ENCODE assay signal across 8 cellular contexts in the genomic region with DNA sequence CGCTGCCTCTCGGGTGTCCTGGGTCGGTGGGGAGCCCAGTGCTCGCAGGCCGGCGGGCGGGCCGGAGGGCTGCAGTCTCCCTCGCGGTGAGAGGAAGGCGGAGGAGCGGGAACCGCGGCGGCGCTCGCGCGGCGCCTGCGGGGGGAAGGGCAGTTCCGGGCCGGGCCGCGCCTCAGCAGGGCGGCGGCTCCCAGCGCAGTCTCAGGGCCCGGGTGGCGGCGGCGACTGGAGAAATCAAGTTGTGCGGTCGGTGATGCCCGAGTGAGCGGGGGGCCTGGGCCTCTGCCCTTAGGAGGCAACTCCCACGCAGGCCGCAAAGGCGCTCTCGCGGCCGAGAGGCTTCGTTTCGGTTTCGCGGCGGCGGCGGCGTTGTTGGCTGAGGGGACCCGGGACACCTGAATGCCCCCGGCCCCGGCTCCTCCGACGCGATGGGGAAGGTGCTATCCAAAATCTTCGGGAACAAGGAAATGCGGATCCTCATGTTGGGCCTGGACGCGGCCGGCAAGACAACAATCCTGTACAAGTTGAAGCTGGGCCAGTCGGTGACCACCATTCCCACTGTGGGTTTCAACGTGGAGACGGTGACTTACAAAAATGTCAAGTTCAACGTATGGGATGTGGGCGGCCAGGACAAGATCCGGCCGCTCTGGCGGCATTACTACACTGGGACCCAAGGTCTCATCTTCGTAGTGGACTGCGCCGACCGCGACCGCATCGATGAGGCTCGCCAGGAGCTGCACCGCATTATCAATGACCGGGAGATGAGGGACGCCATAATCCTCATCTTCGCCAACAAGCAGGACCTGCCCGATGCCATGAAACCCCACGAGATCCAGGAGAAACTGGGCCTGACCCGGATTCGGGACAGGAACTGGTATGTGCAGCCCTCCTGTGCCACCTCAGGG. TPM values are rescaled to one million over a fixed set of nuclear protein-coding genes. Genes with fewer than 3 reads are reported as not detected.
A peak's percentile ranks its signal among the peaks of the same experiment; 100 is the strongest.
DNase-seq lines count a peak whose midpoint lies in the region; ATAC-seq and TF ChIP-seq lines count a peak whose summit lies in the region.

No MANE protein-coding gene starts in this region.

- H3K27ac Mint-ChIP-seq in activated naive CD4-positive, alpha-beta T cell treated with anti-CD3 and anti-CD28 coated beads, Interleukin-2, amount 50 U/mL, for 72 hours = peak overlapping the region; percentile 100

- H3K4me1 ChIP-seq in SJCRH30 = peaks cover 5% of the 10 kb centered on the region; the same call in 1 of the 2 replicates
- H3K4me1 ChIP-seq in gastrocnemius medialis = peaks cover 47 to 54% of the 10 kb centered on the region in 2 donors

- POLR2A ChIA-PET in AG04450 (lab: Yijun Ruan, JAX) = interaction anchor here (0.6 to 1.6 kb wide), 7 partner anchors 12 to 345 kb away, joined by 3 to 13 read pairs (median 4); no protein-coding TSS in a partner anchor

- ATAC-seq in GM18870 (IDR thresholded peaks at IDR 0.05; ENCODE audit: unreplicated experiment) = peak; percentile 22
- peak; percentile 28 for ATAC-seq in HG03108 (IDR thresholded peaks at IDR 0.05; ENCODE audit: unreplicated experiment)
- ATAC-seq in activated naive CD4-positive, alpha-beta T cell treated with anti-CD3 and anti-CD28 coated beads, Interleukin-2, amount 50 U/mL, for 72 hours = peak; percentile 40 to 63
- ATAC-seq in left ventricle myocardium superior = peak; percentile 76
- peak; percentile 50 to 65 for ATAC-seq in gastrocnemius medialis

- intact Hi-C loops in left ventricle myocardium superior (cut with micrococcal nuclease) = no loop called here
- intact Hi-C loops in gastrocnemius medialis (cut with DNase I; ENCODE audit: low total_unique reads) = loop anchor here (1.0 to 2.0 kb wide), 3 partner anchors 41 to 337 kb away; partner anchors contain the start of genes NEMF and SOS2

- H3K36me3 ChIP-seq in SJCRH30 = peaks cover 22% of the 10 kb centered on the region
- H3K36me3 ChIP-seq in gastrocnemius medialis = peaks cover 0 to 19% of the 10 kb centered on the region in 2 donors

- peaks cover 64 to 69% of the 10 kb centered on the region in 2 donors for H3K36me3 Mint-ChIP-seq in activated naive CD4-positive, alpha-beta T cell treated with anti-CD3 and anti-CD28 coated beads, Interleukin-2, amount 50 U/mL, for 72 hours

- CTCF ChIA-PET in AG04450 (lab: Charles Lee) = interaction anchor here (0.8 to 1.5 kb wide), 3 partner anchors 29 to 109 kb away, joined by 3 to 4 read pairs (median 4); no protein-coding TSS in a partner anchor

- H3K27me3 ChIP-seq in AG04450 (ENCODE audit: control insufficient read depth, insufficient read depth, low read length) (no peaks in the 10 kb centered on the region), SJCRH30 (no peaks in the 10 kb centered on the region), gastrocnemius medialis (no peaks in the 10 kb centered on the region)

- H3K27ac ChIP-seq in AG04450 (ENCODE audit: low read depth, low read length) (peak overlapping the region; percentile 94), SJCRH30 (peak overlapping the region; percentile 90), gastrocnemius medialis (peak overlapping the region; percentile 96 to 100 (median 98))

- no peak for TF ChIP-seq CTCF in AG04450 (IDR thresholded peaks at IDR 0.05; ENCODE audit: low read depth, low read length)
- TF ChIP-seq CTCF in gastrocnemius medialis (IDR thresholded peaks at IDR 0.05 in 4 of 5, conservative IDR thresholded peaks at IDR 0.05 in 1 of 5) = no peak

- H3K9me3 ChIP-seq in AG04450 (ENCODE audit: control insufficient read depth, insufficient read depth, low read length) (no peaks in the 10 kb centered on the region; the same call in 1 of the 2 replicates), SJCRH30 (replicated peaks) (no peaks in the 10 kb centered on the region), gastrocnemius medialis (no peaks in the 10 kb centered on the region)

- in situ Hi-C loops in gastrocnemius medialis (cut with MboI; ENCODE audit: low sequenced_read_pairs in 4 of 4) = loop anchor here in 1 of 4 donors (10.0 kb wide), 1 partner anchor 111 kb away; no protein-coding TSS in a partner anchor

- TF ChIP-seq POLR2A in gastrocnemius medialis (IDR thresholded peaks at IDR 0.05) = no peak

- DNase-seq in AG04450 (ENCODE audit: low read depth, low spot score) (no peak), SJCRH30 (peak; percentile 12 to 25), left ventricle myocardium superior (peak; percentile 77), gastrocnemius medialis (peak; percentile 27 to 46), NCI-H2107 treated with DMSO at 0.1 percent for 48 hours (lab: John Stamatoyannopoulos, UW; ENCODE audit: unreplicated experiment) (no peak)
- DNase-seq in activated naive CD4-positive, alpha-beta T cell treated with anti-CD3 and anti-CD28 coated beads, Interleukin-2, amount 50 U/mL, for 72 hours (ENCODE audit: low spot score in 2 of 2) = peak; percentile 71 to 92

- H3K9me3 Mint-ChIP-seq in activated naive CD4-positive, alpha-beta T cell treated with anti-CD3 and anti-CD28 coated beads, Interleukin-2, amount 50 U/mL, for 72 hours = no peaks in the 10 kb centered on the region

- H3K4me3 ChIP-seq in AG04450 (ENCODE audit: low read depth, low read length) = peak overlapping the region; percentile 95
- peak overlapping the region; percentile 93 for H3K4me3 ChIP-seq in SJCRH30
- peak overlapping the region; percentile 66 to 93 (median 89) for H3K4me3 ChIP-seq in gastrocnemius medialis

RNA-seq across cellular contexts. Expression of gene ARF6, which starts 0.7 kb away (rescaled TPM):
- polyA plus RNA-seq in AG04450 (2011; rRNA removed) = 27.1 and 28.0 TPM in 2 replicates
- 26.8 and 28.1 TPM in 2 replicates for polyA minus RNA-seq in AG04450 (2011; rRNA and poly(A)+ RNA removed)
- total RNA-seq in SJCRH30 (2014; rRNA removed; shearing (Covaris generic)) = 32.2 and 35.7 TPM in 2 replicates
- 100 to 1,000 TPM; 154 to 156 TPM for total RNA-seq in activated naive CD4-positive, alpha-beta T cell treated with anti-CD3 and anti-CD28 coated beads, Interleukin-2, amount 50 U/mL, for 72 hours
- total RNA-seq in left ventricle myocardium superior = 24.6 TPM
- total RNA-seq in gastrocnemius medialis = 10 to 100 TPM; 20.7 to 40.0 (median 30.8) TPM

RNA-seq across cellular contexts. Expression of gene NEMF, which starts 41.0 kb away (rescaled TPM):
- polyA plus RNA-seq in AG04450 (2011; rRNA removed) = 39.8 and 48.6 TPM in 2 replicates
- polyA minus RNA-seq in AG04450 (2011; rRNA and poly(A)+ RNA removed) = 66.8 and 104 TPM in 2 replicates
- total RNA-seq in SJCRH30 (2014; rRNA removed; shearing (Covaris generic)) = 49.6 and 66.1 TPM in 2 replicates
- total RNA-seq in activated naive CD4-positive, alpha-beta T cell treated with anti-CD3 and anti-CD28 coated beads, Interleukin-2, amount 50 U/mL, for 72 hours = 10 to 100 TPM; 71.3 to 79.1 TPM
- total RNA-seq in left ventricle myocardium superior = 50.1 TPM
- total RNA-seq in gastrocnemius medialis = 10 to 100 TPM; 56.5 to 71.1 (median 65.2) TPM

Comparison
In these comparisons a context has a peak if more than half of its experiments do, and no peak if none do; other contexts are left out.
1. DNase-seq: peak in SJCRH30 (2 of 2), activated naive CD4-positive, alpha-beta T cell treated with anti-CD3 and anti-CD28 coated beads, Interleukin-2, amount 50 U/mL, for 72 hours (2 of 2), left ventricle myocardium superior (single experiment) and gastrocnemius medialis (2 of 2); none in AG04450 (single experiment) and NCI-H2107 treated with DMSO at 0.1 percent for 48 hours (single experiment).
2. ATAC-seq: peak in every context shown above with its lines; median percentile 76 in left ventricle myocardium superior; 58 in gastrocnemius medialis; 52 in activated naive CD4-positive, alpha-beta T cell treated with anti-CD3 and anti-CD28 coated beads, Interleukin-2, amount 50 U/mL, for 72 hours; 28 in HG03108; 22 in GM18870.
3. Peak in every context shown above with its lines, with median percentiles within 50 percentile points of each other: H3K27ac ChIP-seq and H3K4me3 ChIP-seq.